In the genomic region with DNA sequence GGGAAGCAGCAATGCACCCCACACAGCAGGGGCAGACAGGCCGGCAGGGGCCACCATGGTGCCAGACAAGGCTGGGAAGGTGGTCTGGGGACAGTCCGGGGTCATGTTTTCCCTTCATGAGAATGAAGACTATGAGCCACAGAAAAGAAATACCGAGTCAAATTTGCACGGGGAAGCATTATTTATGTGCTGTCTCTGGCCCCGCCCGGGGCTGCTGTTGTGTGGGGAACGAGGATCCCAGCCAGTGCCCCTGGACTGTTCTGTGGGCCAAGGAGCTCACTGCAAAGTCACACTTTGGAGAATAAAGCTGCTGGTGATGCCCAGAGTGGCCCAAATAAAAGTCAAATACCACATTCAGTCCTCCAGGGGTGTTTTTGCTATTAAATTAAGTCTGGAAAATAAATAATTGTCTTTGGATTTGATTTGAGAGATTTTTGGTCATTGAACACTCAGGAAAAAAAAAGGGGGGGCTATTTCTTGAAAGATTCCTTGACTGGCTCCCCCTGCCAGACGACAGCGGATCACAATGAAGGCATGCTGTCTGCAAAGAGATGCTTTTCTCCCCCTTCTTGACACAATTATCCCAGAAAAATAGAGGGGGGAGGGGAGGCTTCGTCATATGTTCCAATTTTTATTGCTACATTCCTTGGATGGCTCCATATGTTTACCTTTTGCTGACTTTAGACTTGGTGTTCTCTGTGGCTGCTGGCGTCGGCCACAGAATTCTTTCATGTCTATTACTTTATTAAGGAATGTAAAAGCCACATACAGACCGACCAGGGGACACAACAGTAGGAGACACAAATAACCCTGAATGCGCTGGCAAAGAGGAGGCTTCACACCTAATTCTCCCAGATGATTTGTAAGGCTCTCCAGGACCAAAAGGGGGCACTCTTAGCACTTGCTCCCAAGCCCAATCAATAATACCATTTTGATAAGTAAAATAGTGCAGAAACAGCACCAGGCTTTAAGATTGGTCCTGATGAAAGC, we compare ENCODE assay signal across 8 cellular contexts. TPM values are rescaled to one million over a fixed set of nuclear protein-coding genes. Genes with fewer than 3 reads are reported as not detected.
DNase-seq lines count a peak whose midpoint lies in the region; ATAC-seq and TF ChIP-seq lines count a peak whose summit lies in the region.

No MANE protein-coding gene starts in this region.

- no peaks in the 10 kb centered on the region for H3K36me3 ChIP-seq in kidney epithelial cell (ENCODE audit: control insufficient read depth, insufficient read depth, low read length)

- peak; percentile 35 for DNase-seq in GDM1 (lab: John Stamatoyannopoulos, UW)
- DNase-seq in Kasumi-1 (lab: John Stamatoyannopoulos, UW), result peak; percentile 68 to 74
- DNase-seq in kidney epithelial cell (ENCODE audit: low read depth), result no peak
- DNase-seq in globus pallidus (ENCODE audit: low spot score), result no peak
- no peak for DNase-seq in GOT3 (lab: John Stamatoyannopoulos, UW)
- no peak for DNase-seq in activated gamma-delta T cell (lab: John Stamatoyannopoulos, UW)

- ATAC-seq in GM18502 (IDR thresholded peaks at IDR 0.05; ENCODE audit: poor library complexity, unreplicated experiment), result no peak

- H3K27ac ChIP-seq in VCaP, result no peak overlapping the region

- TF ChIP-seq CTCF in VCaP (conservative IDR thresholded peaks at IDR 0.05), result peak; percentile 82
- peak; percentile 64 for TF ChIP-seq CTCF in kidney epithelial cell (IDR thresholded peaks at IDR 0.05; ENCODE audit: insufficient read depth, low read length, poor library complexity, severe bottlenecking)

- no peak overlapping the region for H3K4me3 ChIP-seq in kidney epithelial cell (ENCODE audit: low read depth, low read length)

- no peaks in the 10 kb centered on the region for H3K27me3 ChIP-seq in kidney epithelial cell (ENCODE audit: control insufficient read depth, insufficient read depth, low read length)

RNA-seq across cellular contexts. Expression of a gene that starts 27.1 kb away (rescaled TPM):
- not detected in 2 replicates for total RNA-seq in kidney epithelial cell

Comparison
In these comparisons a context has a peak if more than half of its experiments do, and no peak if none do; other contexts are left out.
1. DNase-seq: peak in GDM1 (single experiment) and Kasumi-1 (2 of 2); none in kidney epithelial cell (single experiment), globus pallidus (single experiment), GOT3 (single experiment) and activated gamma-delta T cell (single experiment).